11 cellular contexts compared by ENCODE assay signal in genomic region chr10:88996927-88997326, GRCh38. TPM values are rescaled to one million over a fixed set of nuclear protein-coding genes. Genes with fewer than 3 reads are reported as not detected.
A peak's percentile ranks its signal among the peaks of the same experiment; 100 is the strongest.
DNase-seq lines count a peak whose midpoint lies in the region; ATAC-seq, FAIRE-seq and TF ChIP-seq lines count a peak whose summit lies in the region.
"Had no signal": no experiment of that assay in that cellular context is flagged by ENCODE, and none has a peak within 500 bp of the region (broad histone marks: within the 10 kb centered on the region; RNA-seq: fewer than 3 reads in every experiment).

No MANE protein-coding gene starts in this region.

- no peak for TF ChIP-seq EP300 in gastroesophageal sphincter (IDR thresholded peaks at IDR 0.05)

- peaks cover 63% of the 10 kb centered on the region for H3K4me1 ChIP-seq in CD8-positive, alpha-beta memory T cell (ENCODE audit: insufficient read depth, low read length)
- H3K4me1 ChIP-seq in gastroesophageal sphincter, result peaks cover 4 to 58% (median 5%) of the 10 kb centered on the region in 3 donors

- H3K4me3 ChIP-seq in CD8-positive, alpha-beta memory T cell (ENCODE audit: low read length), result no peak overlapping the region
- no peak overlapping the region for H3K4me3 ChIP-seq in gastroesophageal sphincter
- H3K4me3 ChIP-seq: heart left ventricle, neural progenitor cell had no signal

- H3K27me3 ChIP-seq in CD8-positive, alpha-beta memory T cell (ENCODE audit: insufficient read depth, low read length, poor library complexity, severe bottlenecking), result no peaks in the 10 kb centered on the region
- no peaks in the 10 kb centered on the region for H3K27me3 ChIP-seq in gastroesophageal sphincter
- H3K27me3 ChIP-seq: heart left ventricle, neural progenitor cell had no signal

- no peak for TF ChIP-seq CTCF in gastroesophageal sphincter (IDR thresholded peaks at IDR 0.05)

- H3K27ac ChIP-seq in CD8-positive, alpha-beta memory T cell (ENCODE audit: low read depth, low read length), result no peak overlapping the region
- peak overlapping the region in 1 of 4 donors; percentile 32 for H3K27ac ChIP-seq in gastroesophageal sphincter
- H3K27ac ChIP-seq: neural progenitor cell had no signal

- CTCF ChIA-PET in CD8-positive, alpha-beta memory T cell (lab: Charles Lee), result interaction anchor here (0.7 to 1.4 kb wide), 4 partner anchors 14 to 64 kb away, joined by 3 to 4 read pairs (median 3); no protein-coding TSS in a partner anchor
- CTCF ChIA-PET in activated CD4-positive, alpha-beta memory T cell treated with anti-CD3 and anti-CD28 coated beads, Interleukin-2, amount 10 ng/mL, durations not matched to agents 7 days and 5 days (lab: Charles Lee), result interaction anchor here (1.1 to 10.6 kb wide), 2 partner anchors 64 to 161 kb away, joined by 3 to 63 read pairs; no protein-coding TSS in a partner anchor

- no peak for TF ChIP-seq POLR2A in gastroesophageal sphincter (IDR thresholded peaks at IDR 0.05)

- WGBS in gastroesophageal sphincter (ENCODE audit: low coverage in 1 of 2), 2 donors, result 80 to 100% methylated on average over 1 of the region's 1 CpG

- peak overlapping the region; percentile 64 to 83 (median 73) for H3K27ac Mint-ChIP-seq in CD8-positive, alpha-beta memory T cell
- H3K27ac Mint-ChIP-seq in activated CD4-positive, alpha-beta memory T cell treated with anti-CD3 and anti-CD28 coated beads, Interleukin-2, amount 10 ng/mL, durations not matched to agents 7 days and 5 days, result peak overlapping the region; percentile 2
- H3K27ac Mint-ChIP-seq: neural progenitor cell had no signal

- H3K4me1 Mint-ChIP-seq in CD8-positive, alpha-beta memory T cell, result peaks cover 83 to 98% (median 94%) of the 10 kb centered on the region in 3 donors
- H3K4me1 Mint-ChIP-seq in activated CD4-positive, alpha-beta memory T cell treated with anti-CD3 and anti-CD28 coated beads, Interleukin-2, amount 10 ng/mL, durations not matched to agents 7 days and 5 days, result peaks cover 78% of the 10 kb centered on the region

- H3K9me3 Mint-ChIP-seq in CD8-positive, alpha-beta memory T cell, result no peaks in the 10 kb centered on the region
- no peaks in the 10 kb centered on the region for H3K9me3 Mint-ChIP-seq in activated CD4-positive, alpha-beta memory T cell treated with anti-CD3 and anti-CD28 coated beads, Interleukin-2, amount 10 ng/mL, durations not matched to agents 7 days and 5 days
- H3K9me3 Mint-ChIP-seq: neural progenitor cell had no signal

- H3K36me3 Mint-ChIP-seq in CD8-positive, alpha-beta memory T cell, result peaks cover 0 to 12% (median 2%) of the 10 kb centered on the region in 3 donors
- H3K36me3 Mint-ChIP-seq in activated CD4-positive, alpha-beta memory T cell treated with anti-CD3 and anti-CD28 coated beads, Interleukin-2, amount 10 ng/mL, durations not matched to agents 7 days and 5 days (ENCODE audit: low read depth), result peaks cover 40% of the 10 kb centered on the region
- H3K36me3 Mint-ChIP-seq: neural progenitor cell had no signal

- H3K36me3 ChIP-seq in CD8-positive, alpha-beta memory T cell (ENCODE audit: insufficient read depth, low read length), result no peaks in the 10 kb centered on the region
- H3K36me3 ChIP-seq in gastroesophageal sphincter, result no peaks in the 10 kb centered on the region
- H3K36me3 ChIP-seq: heart left ventricle, neural progenitor cell had no signal

- no peaks in the 10 kb centered on the region for H3K27me3 Mint-ChIP-seq in CD8-positive, alpha-beta memory T cell
- no peaks in the 10 kb centered on the region for H3K27me3 Mint-ChIP-seq in activated CD4-positive, alpha-beta memory T cell treated with anti-CD3 and anti-CD28 coated beads, Interleukin-2, amount 10 ng/mL, durations not matched to agents 7 days and 5 days

- peak; percentile 49 for ATAC-seq in GM19438 (IDR thresholded peaks at IDR 0.05; ENCODE audit: low read depth, unreplicated experiment)
- peak; percentile 52 for ATAC-seq in HG03432 (IDR thresholded peaks at IDR 0.05; ENCODE audit: unreplicated experiment)
- ATAC-seq in gastroesophageal sphincter, result no peak
- ATAC-seq: heart left ventricle had no signal

- peak overlapping the region; percentile 40 to 76 (median 66) for H3K4me3 Mint-ChIP-seq in CD8-positive, alpha-beta memory T cell
- H3K4me3 Mint-ChIP-seq in activated CD4-positive, alpha-beta memory T cell treated with anti-CD3 and anti-CD28 coated beads, Interleukin-2, amount 10 ng/mL, durations not matched to agents 7 days and 5 days, result no peak overlapping the region
- H3K4me3 Mint-ChIP-seq: neural progenitor cell had no signal

- no peaks in the 10 kb centered on the region for H3K9me3 ChIP-seq in CD8-positive, alpha-beta memory T cell (ENCODE audit: low read length)
- H3K9me3 ChIP-seq in gastroesophageal sphincter, result no peaks in the 10 kb centered on the region
- H3K9me3 ChIP-seq: heart left ventricle had no signal

- peak in 1 of 5 donors; percentile 16 for DNase-seq in CD8-positive, alpha-beta memory T cell
- DNase-seq in activated CD4-positive, alpha-beta memory T cell treated with anti-CD3 and anti-CD28 coated beads, Interleukin-2, amount 10 ng/mL, durations not matched to agents 7 days and 5 days, result no peak
- no peak for DNase-seq in activated CD4-positive, alpha-beta T cell treated with anti-CD3 and anti-CD28 coated beads, Interleukin-2, amount 50 U/mL, for 48 hours
- DNase-seq in HTR-8/SVneo (ENCODE audit: insufficient read length, low spot score) (no peak), NCI-H82 treated with DMSO at 0.1 percent for 48 hours (lab: John Stamatoyannopoulos, UW; ENCODE audit: unreplicated experiment) (no peak)
- DNase-seq: COR-L47, heart left ventricle had no signal

- FAIRE-seq in HTR-8/SVneo (lab: Jason Lieb, UNC), result no peak

- POLR2A ChIA-PET in CD8-positive, alpha-beta memory T cell (lab: Charles Lee), result no interaction called here
- POLR2A ChIA-PET in activated CD4-positive, alpha-beta memory T cell treated with anti-CD3 and anti-CD28 coated beads, Interleukin-2, amount 10 ng/mL, durations not matched to agents 7 days and 5 days (lab: Charles Lee), result interaction anchor here (2.0 kb wide), 1 partner anchor 10 kb away, joined by 5 read pairs; no protein-coding TSS in a partner anchor

RNA-seq across cellular contexts. Expression of gene FAS, which starts 6.3 kb away (rescaled TPM):
- total RNA-seq in CD8-positive, alpha-beta memory T cell, result 10 to 100 TPM; 77.9 to 78.5 TPM
- polyA plus RNA-seq in CD8-positive, alpha-beta memory T cell, result 41.6 TPM
- total RNA-seq in activated CD4-positive, alpha-beta memory T cell treated with anti-CD3 and anti-CD28 coated beads, Interleukin-2, amount 10 ng/mL, durations not matched to agents 7 days and 5 days, result 10 to 100 TPM; 91.1 to 96.4 TPM
- total RNA-seq in gastroesophageal sphincter, result 10 to 100 TPM; 15.0 to 27.5 (median 19.6) TPM

RNA-seq across cellular contexts. Expression of gene ACTA2, which starts 44.4 kb away (rescaled TPM):
- total RNA-seq in CD8-positive, alpha-beta memory T cell, result 10 to 100 TPM; 35.0 to 37.1 TPM
- 24.4 TPM for polyA plus RNA-seq in CD8-positive, alpha-beta memory T cell
- 10 to 100 TPM; 14.7 to 15.5 TPM for total RNA-seq in activated CD4-positive, alpha-beta memory T cell treated with anti-CD3 and anti-CD28 coated beads, Interleukin-2, amount 10 ng/mL, durations not matched to agents 7 days and 5 days
- 1,000 to 10,000 TPM; 5,887 to 9,086 (median 7,887) TPM for total RNA-seq in gastroesophageal sphincter

Comparison
In these comparisons a context has a peak if more than half of its experiments do, and no peak if none do; other contexts are left out.
1. RNA of gene ACTA2, which starts 44.4 kb away (total RNA-seq): 5,887 to 9,086 TPM in gastroesophageal sphincter; 35.0 to 37.1 TPM in CD8-positive, alpha-beta memory T cell and 14.7 to 15.5 TPM in activated CD4-positive, alpha-beta memory T cell treated with anti-CD3 and anti-CD28 coated beads, Interleukin-2, amount 10 ng/mL, durations not matched to agents 7 days and 5 days; every median in the first group is over 100 times any median in the second.